2 cellular contexts compared by ENCODE assay signal in genomic region chr9:6658628-6659353, GRCh38.
TF ChIP-seq lines count a peak whose summit lies in the region.

No MANE protein-coding gene starts in this region.

TF ChIP-seq in liver, 16 proteins besides CTCF, POLR2A, EP300 and RAD21:
- no peak for TF ChIP-seq SP1 (IDR thresholded peaks at IDR 0.05)
- TF ChIP-seq NR2F2 (IDR thresholded peaks at IDR 0.05), result no peak
- TF ChIP-seq FOXA2 (IDR thresholded peaks at IDR 0.05), result peak; percentile 80
- TF ChIP-seq ZBTB33 (IDR thresholded peaks at IDR 0.05), result peak; percentile 47
- peak; percentile 46 for TF ChIP-seq MAX (IDR thresholded peaks at IDR 0.05)
- TF ChIP-seq HNF4A (conservative IDR thresholded peaks at IDR 0.05), result peak; percentile 46 to 79
- peak; percentile 16 to 79 for TF ChIP-seq RXRA (IDR thresholded peaks at IDR 0.05)
- peak; percentile 23 for TF ChIP-seq FOXA1 (IDR thresholded peaks at IDR 0.05)
- TF ChIP-seq TAF1 (conservative IDR thresholded peaks at IDR 0.05), result no peak
- TF ChIP-seq GABPA (IDR thresholded peaks at IDR 0.05 in 1 of 2, conservative IDR thresholded peaks at IDR 0.05 in 1 of 2), result no peak
- TF ChIP-seq HNF4G (IDR thresholded peaks at IDR 0.05), result no peak
- peak; percentile 55 for TF ChIP-seq YY1 (IDR thresholded peaks at IDR 0.05)
- no peak for TF ChIP-seq EGR1 (IDR thresholded peaks at IDR 0.05; ENCODE audit: low read depth in 2 of 2)
- TF ChIP-seq JUND (IDR thresholded peaks at IDR 0.05), result peak in 1 of 2 donors; percentile 75
- no peak for TF ChIP-seq ATF3 (IDR thresholded peaks at IDR 0.05)
- TF ChIP-seq REST (IDR thresholded peaks at IDR 0.05), result no peak
TF ChIP-seq in liver: peak in this region for 8.

TF ChIP-seq in HepG2, 621 proteins besides CTCF, POLR2A, EP300 and RAD21:
- TF ChIP-seq JARID2 (CRISPR knock-in tag; IDR thresholded peaks at IDR 0.05; ENCODE audit: insufficient replicate concordance), result no peak
- TF ChIP-seq ISX (CRISPR knock-in tag; conservative IDR thresholded peaks at IDR 0.05), result no peak
- TF ChIP-seq ZFP90 (CRISPR knock-in tag; IDR thresholded peaks at IDR 0.05; ENCODE audit: borderline replicate concordance), result no peak
- no peak for TF ChIP-seq ZNF670 (CRISPR knock-in tag; IDR thresholded peaks at IDR 0.05; ENCODE audit: borderline replicate concordance)
- no peak for TF ChIP-seq SMYD3 (CRISPR knock-in tag; IDR thresholded peaks at IDR 0.05)
- no peak for TF ChIP-seq AHR (CRISPR knock-in tag; IDR thresholded peaks at IDR 0.05)
- no peak for TF ChIP-seq TCF7L2 (IDR thresholded peaks at IDR 0.05; ENCODE audit: low read depth, low read length)
- no peak for TF ChIP-seq FOXM1 (CRISPR knock-in tag; IDR thresholded peaks at IDR 0.05)
- no peak for TF ChIP-seq ZUFSP (CRISPR knock-in tag; IDR thresholded peaks at IDR 0.05; ENCODE audit: borderline replicate concordance)
- no peak for TF ChIP-seq CSRNP2 (CRISPR knock-in tag; conservative IDR thresholded peaks at IDR 0.05; ENCODE audit: low read depth)
- no peak for TF ChIP-seq TP53 (CRISPR knock-in tag; conservative IDR thresholded peaks at IDR 0.05)
- TF ChIP-seq ZNF709 (CRISPR knock-in tag; IDR thresholded peaks at IDR 0.05), result no peak
- no peak for TF ChIP-seq ZNF597 (CRISPR knock-in tag; IDR thresholded peaks at IDR 0.05)
- TF ChIP-seq CHCHD3 (CRISPR knock-in tag; IDR thresholded peaks at IDR 0.05), result no peak
- no peak for TF ChIP-seq ZBTB10 (CRISPR knock-in tag; IDR thresholded peaks at IDR 0.05; ENCODE audit: borderline replicate concordance)
- TF ChIP-seq ONECUT2 (CRISPR knock-in tag; IDR thresholded peaks at IDR 0.05), result no peak
TF ChIP-seq in HepG2: peak in this region for 0.
